In genomic region chr2:48569433-48569832, GRCh38 we compare ENCODE assay signal across 16 cellular contexts. TPM values are rescaled to one million over a fixed set of nuclear protein-coding genes. Genes with fewer than 3 reads are reported as not detected.
DNase-seq lines count a peak whose midpoint lies in the region; FAIRE-seq and TF ChIP-seq lines count a peak whose summit lies in the region.
"Had no signal": no experiment of that assay in that cellular context is flagged by ENCODE, and none has a peak within 500 bp of the region (broad histone marks: within the 10 kb centered on the region; RNA-seq: fewer than 3 reads in every experiment).

No MANE protein-coding gene starts in this region.

- H3K79me2 ChIP-seq in Karpas-422 (ENCODE audit: low read length), result no peaks in the 10 kb centered on the region

- FAIRE-seq in HTR-8/SVneo (lab: Jason Lieb, UNC), result no peak

- intact Hi-C loops in head of caudate nucleus (cut with DNase I), result no loop called here

- H4K20me1 ChIP-seq in Karpas-422 (ENCODE audit: insufficient read depth, low read depth, low read length), result no peaks in the 10 kb centered on the region

- no peak overlapping the region for H3K4me2 ChIP-seq in Karpas-422 (ENCODE audit: low read depth, low read length, poor library complexity, severe bottlenecking)

- H3K9me3 Mint-ChIP-seq in chondrocyte (ENCODE audit: low read depth) (no peaks in the 10 kb centered on the region), mesothelial cell of epicardium (peaks cover 4% of the 10 kb centered on the region)

- no peak overlapping the region for H3K4me3 Mint-ChIP-seq in chondrocyte (ENCODE audit: unreplicated experiment)
- no peak overlapping the region for H3K4me3 Mint-ChIP-seq in mesothelial cell of epicardium

- H3K9ac ChIP-seq in Karpas-422 (ENCODE audit: low read length), result no peak overlapping the region

- H3K9me3 ChIP-seq in Karpas-422 (ENCODE audit: low read length), result no peaks in the 10 kb centered on the region

- no peak overlapping the region for H3K4me3 ChIP-seq in Karpas-422 (ENCODE audit: low read length)

- TF ChIP-seq CTCF in chondrocyte (IDR thresholded peaks at IDR 0.05) (no peak), mesothelial cell of epicardium (IDR thresholded peaks at IDR 0.05; ENCODE audit: unreplicated experiment) (no peak)

- no peaks in the 10 kb centered on the region for H3K36me3 Mint-ChIP-seq in chondrocyte (ENCODE audit: low read depth)
- H3K36me3 Mint-ChIP-seq in mesothelial cell of epicardium, result peaks cover 7% of the 10 kb centered on the region

- peak; percentile 57 for DNase-seq in EH (ENCODE audit: low read depth)
- DNase-seq in Karpas-422, result peak; percentile 19
- no peak for DNase-seq in chondrocyte (ENCODE audit: low spot score)
- DNase-seq in mesothelial cell of epicardium (ENCODE audit: low spot score in 2 of 2, unreplicated experiment in 2 of 2), result no peak
- no peak for DNase-seq in activated CD4-positive, alpha-beta T cell treated with anti-CD3 and anti-CD28 coated beads, Interleukin-2, amount 50 U/mL, for 48 hours
- DNase-seq in HTR-8/SVneo (ENCODE audit: insufficient read length, low spot score), result no peak
- DNase-seq in head of caudate nucleus, result no peak
- DNase-seq: AML-193, DMS79, H7, MM.1S, NCI-H1105 treated with DMSO at 0.1 percent for 48 hours, NCI-H1694, NCI-H2081 treated with DMSO at 0.1 percent for 48 hours had no signal

- no peaks in the 10 kb centered on the region for H3K4me1 ChIP-seq in Karpas-422 (ENCODE audit: low read length)

- H3K9me2 ChIP-seq in Karpas-422 (replicated peaks; ENCODE audit: insufficient read depth, low read length), result no peaks in the 10 kb centered on the region

- H2AFZ ChIP-seq in Karpas-422 (ENCODE audit: low read length), result no peak overlapping the region

- no peak overlapping the region for H3K27ac ChIP-seq in Karpas-422 (ENCODE audit: low read length)
- H3K27ac ChIP-seq: C4-2B had no signal

- H3K27ac Mint-ChIP-seq in chondrocyte (ENCODE audit: unreplicated experiment) (peak overlapping the region; percentile 39), mesothelial cell of epicardium (peak overlapping the region; percentile 1)

- peaks cover 49% of the 10 kb centered on the region for H3K4me1 Mint-ChIP-seq in chondrocyte (ENCODE audit: low read depth)
- H3K4me1 Mint-ChIP-seq in mesothelial cell of epicardium, result peaks cover 45% of the 10 kb centered on the region

- H3K27me3 ChIP-seq in Karpas-422 (ENCODE audit: low read length), result no peaks in the 10 kb centered on the region

- no peaks in the 10 kb centered on the region for H3K36me3 ChIP-seq in Karpas-422 (ENCODE audit: insufficient read depth, low read length)

- H3K27me3 Mint-ChIP-seq in chondrocyte (ENCODE audit: low read depth), result no peaks in the 10 kb centered on the region
- H3K27me3 Mint-ChIP-seq in mesothelial cell of epicardium (ENCODE audit: low read depth), result no peaks in the 10 kb centered on the region

RNA-seq across cellular contexts. Expression of gene STON1, which starts 39.5 kb away (rescaled TPM):
- 0.63 and 2.8 TPM in 2 replicates for total RNA-seq in Karpas-422 (2014; rRNA removed; shearing (Covaris generic); ENCODE audit: low replicate concordance)
- total RNA-seq in chondrocyte (8.7 to 18.0 TPM (median 9.6 TPM) in 3 replicates), mesothelial cell of epicardium (35.0 to 36.5 TPM (median 35.8 TPM) in 3 replicates)

RNA-seq across cellular contexts. Expression of gene GTF2A1L, which starts 48.2 kb away (rescaled TPM):
- not detected in 2 replicates for total RNA-seq in Karpas-422 (2014; rRNA removed; shearing (Covaris generic); ENCODE audit: low replicate concordance)
- total RNA-seq in chondrocyte (not detected in 3 replicates), mesothelial cell of epicardium (0.69 TPM in 1 of 3 replicates, not detected in the others)
- total RNA-seq: SK-MEL-5 had no signal

Comparison
In these comparisons a context has a peak if more than half of its experiments do, and no peak if none do; other contexts are left out.
1. DNase-seq: peak in EH (single experiment) and Karpas-422 (single experiment); none in chondrocyte (single experiment), mesothelial cell of epicardium (0 of 2), activated CD4-positive, alpha-beta T cell treated with anti-CD3 and anti-CD28 coated beads, Interleukin-2, amount 50 U/mL, for 48 hours (0 of 2), HTR-8/SVneo (single experiment) and head of caudate nucleus (0 of 42).